In genomic region chr14:36320210-36321003, GRCh38 we compare ENCODE assay signal across 8 cellular contexts. TPM values are rescaled to one million over a fixed set of nuclear protein-coding genes. Genes with fewer than 3 reads are reported as not detected.
DNase-seq lines count a peak whose midpoint lies in the region; ATAC-seq and TF ChIP-seq lines count a peak whose summit lies in the region.

MBIP (minus strand) TSS chr14:36320637; CDS start chr14:36320588, 49 bp downstream.

- H4K20me1 ChIP-seq in KMS-11 (ENCODE audit: insufficient read depth) = no peaks in the 10 kb centered on the region

- peaks cover 13% of the 10 kb centered on the region for H3K4me1 ChIP-seq in KMS-11 (ENCODE audit: low read depth, poor library complexity, severe bottlenecking)
- H3K4me1 ChIP-seq in Peyer's patch = peaks cover 0 to 7% (median 0%) of the 10 kb centered on the region in 4 donors
- H3K4me1 ChIP-seq in esophagus squamous epithelium = peaks cover 0 to 42% (median 8%) of the 10 kb centered on the region in 3 donors

- H2AFZ ChIP-seq in KMS-11 (ENCODE audit: low read depth) = peak within 1 kb of the TSS; percentile 90

- peak in 1 of 2 donors; percentile 71 for TF ChIP-seq POLR2A in Peyer's patch (IDR thresholded peaks at IDR 0.05)
- TF ChIP-seq POLR2A in esophagus squamous epithelium (IDR thresholded peaks at IDR 0.05) = peak in 2 of 4 donors; percentile 21 to 61

- H3K79me2 ChIP-seq in KMS-11 (ENCODE audit: insufficient read depth, low read depth) = peaks cover 42% of the 10 kb centered on the region

- H3K9me3 ChIP-seq in Peyer's patch (no peaks in the 10 kb centered on the region), esophagus squamous epithelium (no peaks in the 10 kb centered on the region)

- ATAC-seq in GM21737 (IDR thresholded peaks at IDR 0.05; ENCODE audit: unreplicated experiment) = peak; percentile 98

- H3K27me3 ChIP-seq in KMS-11 (ENCODE audit: insufficient read depth, low read depth) (no peaks in the 10 kb centered on the region), Peyer's patch (no peaks in the 10 kb centered on the region), esophagus squamous epithelium (peaks cover 0 to 32% (median 0%) of the 10 kb centered on the region in 4 donors)

- no peak for TF ChIP-seq CTCF in KMS-11 (conservative IDR thresholded peaks at IDR 0.05; ENCODE audit: low read depth, low read length)
- no peak for TF ChIP-seq CTCF in Peyer's patch (IDR thresholded peaks at IDR 0.05)
- TF ChIP-seq CTCF in esophagus squamous epithelium (IDR thresholded peaks at IDR 0.05) = peak in 1 of 6 experiments; percentile 9

- H3K4me3 ChIP-seq in KMS-11 (IDR thresholded peaks at IDR 0.05; ENCODE audit: insufficient read depth, low read depth, low read length) (no peak within 1 kb of the TSS), Peyer's patch (peak within 1 kb of the TSS; percentile 65 to 96 (median 78)), esophagus squamous epithelium (peak within 1 kb of the TSS; percentile 68 to 93 (median 89))

- H3K27ac ChIP-seq in KMS-11 (peak within 1 kb of the TSS; percentile 72), Peyer's patch (peak within 1 kb of the TSS; percentile 73 to 87 (median 80)), esophagus squamous epithelium (peak within 1 kb of the TSS; percentile 87 to 94 (median 92))

- no peaks in the 10 kb centered on the region for H3K36me3 ChIP-seq in KMS-11 (ENCODE audit: insufficient read depth)
- H3K36me3 ChIP-seq in Peyer's patch = no peaks in the 10 kb centered on the region
- no peaks in the 10 kb centered on the region for H3K36me3 ChIP-seq in esophagus squamous epithelium

- DNase-seq in DMS153 treated with DMSO at 0.1 percent for 48 hours (lab: John Stamatoyannopoulos, UW; ENCODE audit: unreplicated experiment) (peak; percentile 88), Peyer's patch (peak; percentile 90 to 97 (median 95)), esophagus squamous epithelium (lab: John Stamatoyannopoulos, UW) (peak; percentile 71), myocyte (ENCODE audit: low read depth) (peak; percentile 98)
- DNase-seq in activated T-cell treated with anti-CD3 and anti-CD28 coated beads, Interleukin-2, amount 50 U/mL, for 48 hours = peak; percentile 91 to 92
- peak; percentile 69 to 90 for DNase-seq in stimulated activated CD8-positive, alpha-beta memory T cell treated with anti-CD3 and anti-CD28 coated beads, Interleukin-7, amount 100 ng/mL, for 48 hours (ENCODE audit: extremely low read depth in 1 of 2, low read depth in 1 of 2)

- peak within 1 kb of the TSS; percentile 84 for H3K4me2 ChIP-seq in KMS-11

- intact Hi-C loops in esophagus squamous epithelium (cut with DNase I) = no loop called here

- WGBS in esophagus squamous epithelium, 2 donors = 5 to 7% methylated on average over 12 to 14 of the region's 34 CpGs

- H3K9ac ChIP-seq in KMS-11 = peak within 1 kb of the TSS; percentile 74

RNA-seq across cellular contexts. Expression of gene MBIP, which starts in this region (rescaled TPM):
- total RNA-seq in Peyer's patch (10 to 100 TPM; 11.9 to 34.7 (median 17.7) TPM), esophagus squamous epithelium (10 to 100 TPM in 1 of 4 donors, 1 to 10 TPM in 3; 5.2 to 14.7 (median 9.3) TPM), myocyte (8.0 and 13.4 TPM in 2 replicates)
- polyA plus RNA-seq in myocyte (2012) = 8.2 TPM
